In the genomic region with DNA sequence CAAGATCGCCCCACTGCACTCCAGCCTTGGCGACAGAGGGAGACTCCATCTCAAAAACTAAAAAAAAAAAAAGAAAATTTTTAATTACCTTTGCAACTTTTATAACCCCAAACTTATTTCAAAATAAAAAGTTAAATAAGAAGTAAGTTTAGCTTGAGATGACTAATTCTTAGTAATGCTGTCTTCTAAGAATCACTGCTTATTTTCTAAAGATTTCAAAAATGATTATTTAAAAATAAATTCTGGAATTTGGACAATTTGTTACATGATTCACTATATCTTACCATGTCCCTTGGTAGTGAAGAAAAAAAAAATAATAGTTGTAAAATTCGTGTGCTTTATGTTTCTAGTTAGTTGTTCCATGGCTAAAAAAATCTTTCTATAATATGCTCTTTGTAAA, we compare ENCODE assay signal across 1 cellular context.
TF ChIP-seq lines count a peak whose summit lies in the region.

No MANE protein-coding gene starts in this region.

TF ChIP-seq in IMR-90, 13 proteins besides CTCF, POLR2A, EP300 and RAD21 (continued from another document):
- TF ChIP-seq FOS (IDR thresholded peaks at IDR 0.05; ENCODE audit: low read depth, low read length) (no peak), CEBPB (IDR thresholded peaks at IDR 0.05; ENCODE audit: low read depth, low read length) (no peak), MAFK (IDR thresholded peaks at IDR 0.05; ENCODE audit: low read depth, low read length) (no peak), RCOR1 (IDR thresholded peaks at IDR 0.05; ENCODE audit: insufficient replicate concordance, low read length) (no peak), BHLHE40 (IDR thresholded peaks at IDR 0.05; ENCODE audit: low read depth, low read length) (no peak), SMC3 (IDR thresholded peaks at IDR 0.05; ENCODE audit: low read depth, low read length) (no peak)
- TF ChIP-seq, protein P1, sequence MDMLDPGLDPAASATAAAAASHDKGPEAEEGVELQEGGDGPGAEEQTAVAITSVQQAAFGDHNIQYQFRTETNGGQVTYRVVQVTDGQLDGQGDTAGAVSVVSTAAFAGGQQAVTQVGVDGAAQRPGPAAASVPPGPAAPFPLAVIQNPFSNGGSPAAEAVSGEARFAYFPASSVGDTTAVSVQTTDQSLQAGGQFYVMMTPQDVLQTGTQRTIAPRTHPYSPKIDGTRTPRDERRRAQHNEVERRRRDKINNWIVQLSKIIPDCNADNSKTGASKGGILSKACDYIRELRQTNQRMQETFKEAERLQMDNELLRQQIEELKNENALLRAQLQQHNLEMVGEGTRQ (IDR thresholded peaks at IDR 0.05; ENCODE audit: low read depth, low read length): no peak
- TF ChIP-seq, protein P2, sequence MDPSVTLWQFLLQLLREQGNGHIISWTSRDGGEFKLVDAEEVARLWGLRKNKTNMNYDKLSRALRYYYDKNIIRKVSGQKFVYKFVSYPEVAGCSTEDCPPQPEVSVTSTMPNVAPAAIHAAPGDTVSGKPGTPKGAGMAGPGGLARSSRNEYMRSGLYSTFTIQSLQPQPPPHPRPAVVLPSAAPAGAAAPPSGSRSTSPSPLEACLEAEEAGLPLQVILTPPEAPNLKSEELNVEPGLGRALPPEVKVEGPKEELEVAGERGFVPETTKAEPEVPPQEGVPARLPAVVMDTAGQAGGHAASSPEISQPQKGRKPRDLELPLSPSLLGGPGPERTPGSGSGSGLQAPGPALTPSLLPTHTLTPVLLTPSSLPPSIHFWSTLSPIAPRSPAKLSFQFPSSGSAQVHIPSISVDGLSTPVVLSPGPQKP (IDR thresholded peaks at IDR 0.05; ENCODE audit: borderline replicate concordance, low read depth, low read length): no peak
